Comparison of ENCODE assay signal across 9 cellular contexts in the genomic region with DNA sequence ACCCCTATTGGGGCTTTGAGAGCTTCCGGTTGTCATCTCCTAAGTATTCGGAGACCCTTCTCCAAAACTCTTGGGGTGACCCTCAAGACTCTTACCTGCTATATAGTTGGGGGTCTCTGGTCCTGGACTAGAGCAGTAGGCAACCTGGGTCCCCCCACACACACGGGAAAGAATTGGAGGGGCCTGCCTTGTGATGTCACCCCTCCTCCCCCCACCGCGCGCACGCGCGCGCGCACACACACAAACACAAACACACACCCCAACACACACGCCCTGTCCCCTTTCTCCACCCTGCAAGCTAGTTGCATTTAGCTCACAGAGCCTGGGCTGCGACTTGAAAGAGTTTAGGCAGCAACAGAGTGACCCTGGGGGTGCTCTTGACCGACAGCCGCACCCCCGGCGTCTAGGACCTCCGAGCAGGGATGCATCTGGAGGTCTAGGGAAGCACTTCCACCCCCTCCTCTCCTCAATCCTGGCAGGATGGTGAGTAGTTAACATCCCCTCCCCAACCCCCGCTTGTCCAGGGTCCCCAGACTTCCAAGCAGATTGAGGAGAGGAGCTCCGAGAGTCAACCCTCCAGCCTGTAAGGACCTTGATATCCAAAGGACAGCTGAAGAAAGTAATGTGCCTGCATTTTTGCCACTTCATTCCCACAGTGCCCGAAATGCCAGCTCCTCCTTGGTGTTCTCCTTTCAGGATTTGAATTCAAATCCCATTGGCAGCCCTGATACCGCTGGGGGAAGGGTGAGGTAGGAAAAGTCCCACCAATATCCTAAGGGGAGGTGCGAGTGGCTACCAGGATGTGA. TPM values are rescaled to one million over a fixed set of nuclear protein-coding genes. Genes with fewer than 3 reads are reported as not detected.
DNase-seq lines count a peak whose midpoint lies in the region; ATAC-seq and TF ChIP-seq lines count a peak whose summit lies in the region.
"Had no signal": no experiment of that assay in that cellular context is flagged by ENCODE, and none has a peak within 500 bp of the region (broad histone marks: within the 10 kb centered on the region; RNA-seq: fewer than 3 reads in every experiment).

No MANE protein-coding gene starts in this region.

- H3K36me3 Mint-ChIP-seq in CD8-positive, alpha-beta T cell, result peaks cover 27% of the 10 kb centered on the region
- H3K36me3 Mint-ChIP-seq in IgD-negative memory B cell (peaks cover 1% of the 10 kb centered on the region), MCF 10A (ENCODE audit: insufficient read depth, unreplicated experiment) (peaks cover 19% of the 10 kb centered on the region)

- no peaks in the 10 kb centered on the region for H3K9me3 Mint-ChIP-seq in CD8-positive, alpha-beta T cell
- no peaks in the 10 kb centered on the region for H3K9me3 Mint-ChIP-seq in IgD-negative memory B cell
- no peaks in the 10 kb centered on the region for H3K9me3 Mint-ChIP-seq in MCF 10A (ENCODE audit: unreplicated experiment)

- BruUV-seq in MCF 10A (replicated peaks; lab: Mats Ljungman, UMichigan), result no TSS peak

- H3K4me1 ChIP-seq in CD8-positive, alpha-beta T cell (ENCODE audit: insufficient read depth, low read length), result peaks cover 42% of the 10 kb centered on the region
- H3K4me1 ChIP-seq in iPS-15b (ENCODE audit: control insufficient read depth, insufficient read depth, low read length), result peaks cover 12% of the 10 kb centered on the region

- intact Hi-C loops in CD8-positive, alpha-beta T cell (cut with DNase I, micrococcal nuclease), result no loop called here
- intact Hi-C loops in MCF 10A (cut with micrococcal nuclease) (no loop called here), sciatic nerve (cut with DNase I) (no loop called here)

- peak overlapping the region; percentile 65 for H3K4me3 ChIP-seq in CD8-positive, alpha-beta T cell (ENCODE audit: low read depth, low read length)
- H3K4me3 ChIP-seq in iPS-15b (ENCODE audit: low read depth, low read length), result peak overlapping the region; percentile 99

- TF ChIP-seq CTCF in CD8-positive, alpha-beta T cell (IDR thresholded peaks at IDR 0.05), result no peak
- no peak for TF ChIP-seq CTCF in MCF 10A (IDR thresholded peaks at IDR 0.05; ENCODE audit: unreplicated experiment)

- H3K9ac ChIP-seq in iPS-15b (ENCODE audit: low read depth, low read length), result peak overlapping the region; percentile 94

- POLR2A ChIA-PET in CD8-positive, alpha-beta T cell (lab: Charles Lee), result interaction anchor here (0.7 to 5.8 kb wide), 10 partner anchors 12 to 143 kb away, joined by 3 to 115 read pairs (median 15); a partner anchor contains a TSS
- POLR2A ChIA-PET in MCF 10A (lab: Yijun Ruan, JAX), result interaction anchor here (0.5 to 6.8 kb wide), 27 partner anchors 8 to 286 kb away, joined by 3 to 129 read pairs (median 5); a partner anchor contains a TSS

- peak overlapping the region; percentile 79 for H3K27ac ChIP-seq in CD8-positive, alpha-beta T cell (ENCODE audit: low read depth, low read length)

- peaks cover 53% of the 10 kb centered on the region for H3K4me1 Mint-ChIP-seq in CD8-positive, alpha-beta T cell (ENCODE audit: low read depth)
- peaks cover 23 to 26% (median 24%) of the 10 kb centered on the region in 3 donors for H3K4me1 Mint-ChIP-seq in IgD-negative memory B cell
- H3K4me1 Mint-ChIP-seq in MCF 10A (ENCODE audit: insufficient read depth, unreplicated experiment), result peaks cover 25% of the 10 kb centered on the region

- H3K27me3 ChIP-seq in CD8-positive, alpha-beta T cell (ENCODE audit: insufficient read depth, low read length), result no peaks in the 10 kb centered on the region
- no peaks in the 10 kb centered on the region for H3K27me3 ChIP-seq in iPS-15b (ENCODE audit: control insufficient read depth, insufficient read depth, low read length)

- no peaks in the 10 kb centered on the region for H3K27me3 Mint-ChIP-seq in CD8-positive, alpha-beta T cell (ENCODE audit: low read depth)
- H3K27me3 Mint-ChIP-seq in IgD-negative memory B cell (no peaks in the 10 kb centered on the region), MCF 10A (ENCODE audit: insufficient read depth, unreplicated experiment) (no peaks in the 10 kb centered on the region)

- CTCF ChIA-PET in CD8-positive, alpha-beta T cell (lab: Charles Lee), result interaction anchor here (1.0 to 5.1 kb wide), 7 partner anchors 12 to 210 kb away, joined by 3 to 42 read pairs (median 7); a partner anchor contains a TSS
- CTCF ChIA-PET in MCF 10A (lab: Yijun Ruan, JAX), result interaction anchor here (0.7 to 3.0 kb wide), 7 partner anchors 10 to 1079 kb away, joined by 3 to 12 read pairs (median 4); a partner anchor contains a TSS

- no peaks in the 10 kb centered on the region for H3K9me3 ChIP-seq in CD8-positive, alpha-beta T cell (ENCODE audit: low read length)
- no peaks in the 10 kb centered on the region for H3K9me3 ChIP-seq in iPS-15b (ENCODE audit: control insufficient read depth, insufficient read depth, low read length)

- H3K27ac Mint-ChIP-seq in CD8-positive, alpha-beta T cell, result peak overlapping the region; percentile 95
- H3K27ac Mint-ChIP-seq in IgD-negative memory B cell, result peak overlapping the region; percentile 88 to 93 (median 93)
- H3K27ac Mint-ChIP-seq in MCF 10A (ENCODE audit: low read depth, unreplicated experiment), result peak overlapping the region; percentile 92

- H3K4me3 Mint-ChIP-seq in CD8-positive, alpha-beta T cell, result peak overlapping the region; percentile 99
- H3K4me3 Mint-ChIP-seq in IgD-negative memory B cell (peak overlapping the region; percentile 96 to 99 (median 98)), MCF 10A (ENCODE audit: unreplicated experiment) (peak overlapping the region; percentile 97)

- ATAC-seq in CD8-positive, alpha-beta T cell, result peak; percentile 22
- ATAC-seq in sciatic nerve (peak; percentile 86), GM19463 (IDR thresholded peaks at IDR 0.05; ENCODE audit: unreplicated experiment) (no peak)

- no peaks in the 10 kb centered on the region for H3K36me3 ChIP-seq in CD8-positive, alpha-beta T cell (ENCODE audit: insufficient read depth, low read length)
- no peaks in the 10 kb centered on the region for H3K36me3 ChIP-seq in iPS-15b (ENCODE audit: control insufficient read depth, insufficient read depth, low read length)

- peak; percentile 30 to 81 (median 64) for DNase-seq in CD8-positive, alpha-beta T cell
- DNase-seq in T-helper 2 cell (peak in 4 of 5 experiments; percentile 16 to 85 (median 25)), MCF 10A (ENCODE audit: unreplicated experiment) (no peak), sciatic nerve (ENCODE audit: low spot score) (peak; percentile 91), AML-193 (lab: John Stamatoyannopoulos, UW) (no peak)

RNA-seq across cellular contexts. Expression of a gene that starts 1.4 kb away (rescaled TPM):
- total RNA-seq in CD8-positive, alpha-beta T cell, result 10 to 100 TPM; 22.3 to 24.0 TPM
- 35.9 TPM for polyA plus RNA-seq in IgD-negative memory B cell
- total RNA-seq in MCF 10A (2022), result 27.3 and 29.9 TPM in 2 replicates
- 23.4 TPM for total RNA-seq in sciatic nerve

RNA-seq across cellular contexts. Expression of a gene that starts 11.9 kb away (rescaled TPM):
- total RNA-seq in CD8-positive, alpha-beta T cell, result not detected
- not detected for polyA plus RNA-seq in IgD-negative memory B cell
- total RNA-seq in MCF 10A (2022) (3.3 and 3.7 TPM in 2 replicates), sciatic nerve (9.1 TPM)
- total RNA-seq: NCI-H460 had no signal

RNA-seq across cellular contexts. Expression of a gene that starts 13.0 kb away (rescaled TPM):
- total RNA-seq in CD8-positive, alpha-beta T cell, result 10 to 100 TPM; 13.2 to 15.1 TPM
- 97.5 TPM for polyA plus RNA-seq in IgD-negative memory B cell
- total RNA-seq in MCF 10A (2022) (54.6 and 55.9 TPM in 2 replicates), sciatic nerve (25.2 TPM)

RNA-seq across cellular contexts. Expression of a gene that starts 13.3 kb away (rescaled TPM):
- 10 to 100 TPM; 48.0 to 50.3 TPM for total RNA-seq in CD8-positive, alpha-beta T cell
- 94.2 TPM for polyA plus RNA-seq in IgD-negative memory B cell
- total RNA-seq in MCF 10A (2022) (39.2 and 61.1 TPM in 2 replicates), sciatic nerve (54.0 TPM)

Comparison
In these comparisons a context has a peak if more than half of its experiments do, and no peak if none do; other contexts are left out.
1. DNase-seq: peak in CD8-positive, alpha-beta T cell (7 of 7), T-helper 2 cell (4 of 5) and sciatic nerve (single experiment); none in MCF 10A (single experiment) and AML-193 (0 of 2).
2. Peak in every context shown above with its lines, with median percentiles within 50 percentile points of each other: H3K27ac Mint-ChIP-seq and H3K4me3 Mint-ChIP-seq.